Comparison of ENCODE assay signal across 22 cellular contexts in genomic region chr10:12914111-12914510, GRCh38.
"Had no signal": no experiment of that assay in that cellular context is flagged by ENCODE, and none has a peak within 500 bp of the region (broad histone marks: within the 10 kb centered on the region; RNA-seq: fewer than 3 reads in every experiment).

No MANE protein-coding gene starts in this region.

- H3K27me3 ChIP-seq: dorsolateral prefrontal cortex, left lung, neural progenitor cell, upper lobe of right lung had no signal

- H3K4me3 ChIP-seq: dorsolateral prefrontal cortex, left lung, lung, neural progenitor cell, upper lobe of right lung had no signal

- ATAC-seq: activated naive CD8-positive, alpha-beta T cell treated with anti-CD3 and anti-CD28 coated beads, Interleukin-2, amount 50 U/mL, for 24 hours; left lung; naive thymus-derived CD4-positive, alpha-beta T cell; upper lobe of right lung had no signal

- H3K27ac ChIP-seq: dorsolateral prefrontal cortex, left lung, neural progenitor cell, upper lobe of right lung had no signal

- H2AFZ ChIP-seq: neural progenitor cell had no signal

- H3K4me2 ChIP-seq: neural progenitor cell had no signal

- H3K27ac Mint-ChIP-seq: activated naive CD8-positive, alpha-beta T cell treated with anti-CD3 and anti-CD28 coated beads, Interleukin-2, amount 50 U/mL, for 24 hours; brain; endodermal cell; naive thymus-derived CD4-positive, alpha-beta T cell; neural progenitor cell had no signal

- H3K9me3 ChIP-seq: left lung, upper lobe of right lung had no signal

- H3K36me3 ChIP-seq: left lung, neural progenitor cell, upper lobe of right lung had no signal

- H3K4me1 Mint-ChIP-seq: activated naive CD8-positive, alpha-beta T cell treated with anti-CD3 and anti-CD28 coated beads, Interleukin-2, amount 50 U/mL, for 24 hours; brain; central memory CD8-positive, alpha-beta T cell; endodermal cell; naive thymus-derived CD4-positive, alpha-beta T cell; neural progenitor cell had no signal

- DNase-seq: activated gamma-delta T cell; activated naive CD4-positive, alpha-beta T cell treated with anti-CD3 and anti-CD28 coated beads, Interleukin-2, amount 50 U/mL, for 16 hours; activated naive CD8-positive, alpha-beta T cell treated with anti-CD3 and anti-CD28 coated beads, Interleukin-2, amount 50 U/mL, for 24 hours; anterior cingulate cortex; dorsolateral prefrontal cortex; endodermal cell; foreskin melanocyte; glutamatergic neuron; hippocampal formation; kidney glomerular epithelial cell; left lung; naive thymus-derived CD4-positive, alpha-beta T cell; small intestine; stimulated activated CD4-positive, alpha-beta T cell treated with anti-CD3 and anti-CD28 coated beads, Interleukin-15, amount 100 ng/mL, for 24 hours; stimulated activated naive CD4-positive, alpha-beta T cell treated with Interleukin-2 at 50 U/mL for 16 hours; T-helper 1 cell; upper lobe of right lung had no signal

- FAIRE-seq: colon, small intestine had no signal

- H3K9ac ChIP-seq: neural progenitor cell had no signal

- H3K4me3 Mint-ChIP-seq: activated naive CD8-positive, alpha-beta T cell treated with anti-CD3 and anti-CD28 coated beads, Interleukin-2, amount 50 U/mL, for 24 hours; brain; central memory CD8-positive, alpha-beta T cell; endodermal cell; naive thymus-derived CD4-positive, alpha-beta T cell; neural progenitor cell had no signal

- H3K4me1 ChIP-seq: left lung, neural progenitor cell, upper lobe of right lung had no signal

- H3K36me3 Mint-ChIP-seq: brain; naive thymus-derived CD4-positive, alpha-beta T cell; neural progenitor cell had no signal

- H3K9me3 Mint-ChIP-seq: endodermal cell, neural progenitor cell had no signal
